ENCODE assay signal across 1 cellular context in the genomic region with DNA sequence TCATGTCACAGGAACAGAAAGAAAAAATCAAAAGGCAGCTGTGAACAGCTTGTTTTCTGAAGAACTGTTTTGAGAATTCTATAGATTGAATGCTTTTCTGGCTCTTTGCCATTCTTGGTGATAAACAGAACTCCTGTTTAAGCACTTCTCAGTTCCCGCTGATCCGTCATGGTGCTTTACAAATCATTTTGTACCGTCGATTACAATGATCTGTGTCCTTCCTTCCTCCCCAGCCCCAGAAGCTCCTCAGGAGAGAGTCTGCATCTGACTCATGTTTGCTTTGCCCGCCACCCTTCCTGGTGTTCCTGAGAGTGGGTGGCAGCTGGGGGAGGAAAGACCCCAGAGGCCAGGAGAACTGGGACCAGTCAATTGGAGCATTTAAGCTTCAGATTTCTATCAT.
TF ChIP-seq lines count a peak whose summit lies in the region.

No MANE protein-coding gene starts in this region.

TF ChIP-seq in IMR-90, 13 proteins besides CTCF, POLR2A, EP300 and RAD21 (continued from another document):
- TF ChIP-seq, protein P1, sequence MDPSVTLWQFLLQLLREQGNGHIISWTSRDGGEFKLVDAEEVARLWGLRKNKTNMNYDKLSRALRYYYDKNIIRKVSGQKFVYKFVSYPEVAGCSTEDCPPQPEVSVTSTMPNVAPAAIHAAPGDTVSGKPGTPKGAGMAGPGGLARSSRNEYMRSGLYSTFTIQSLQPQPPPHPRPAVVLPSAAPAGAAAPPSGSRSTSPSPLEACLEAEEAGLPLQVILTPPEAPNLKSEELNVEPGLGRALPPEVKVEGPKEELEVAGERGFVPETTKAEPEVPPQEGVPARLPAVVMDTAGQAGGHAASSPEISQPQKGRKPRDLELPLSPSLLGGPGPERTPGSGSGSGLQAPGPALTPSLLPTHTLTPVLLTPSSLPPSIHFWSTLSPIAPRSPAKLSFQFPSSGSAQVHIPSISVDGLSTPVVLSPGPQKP (IDR thresholded peaks at IDR 0.05; ENCODE audit: borderline replicate concordance, low read depth, low read length): no peak
- no peak for TF ChIP-seq SMC3 (IDR thresholded peaks at IDR 0.05; ENCODE audit: low read depth, low read length)
